ENCODE assay signal across 25 cellular contexts in genomic region chr10:3802526-3803002, GRCh38. TPM values are rescaled to one million over a fixed set of nuclear protein-coding genes. Genes with fewer than 3 reads are reported as not detected.
DNase-seq lines count a peak whose midpoint lies in the region; ATAC-seq and TF ChIP-seq lines count a peak whose summit lies in the region.
"Had no signal": no experiment of that assay in that cellular context is flagged by ENCODE, and none has a peak within 500 bp of the region (broad histone marks: within the 10 kb centered on the region; RNA-seq: fewer than 3 reads in every experiment).

No MANE protein-coding gene starts in this region.

- H3K27me3 ChIP-seq in BLaER1 (no peaks in the 10 kb centered on the region), body of pancreas (no peaks in the 10 kb centered on the region), mesendoderm (ENCODE audit: insufficient read depth, low read length, poor library complexity) (no peaks in the 10 kb centered on the region)

- ATAC-seq in body of pancreas = no peak
- ATAC-seq in left lobe of liver = no peak
- ATAC-seq: activated CD8-positive, alpha-beta memory T cell treated with anti-CD3 and anti-CD28 coated beads, Interleukin-2, amount 10 ng/mL, durations not matched to agents 7 days and 5 days had no signal

- H2BK120ac ChIP-seq in mesendoderm (ENCODE audit: low read depth, low read length) = no peak overlapping the region

- H3K9me3 ChIP-seq in BLaER1 (no peaks in the 10 kb centered on the region), HEK293 (ENCODE audit: control insufficient read depth, insufficient read depth, low read depth, low read length) (no peaks in the 10 kb centered on the region), body of pancreas (no peaks in the 10 kb centered on the region)
- H3K9me3 ChIP-seq: prostate gland, SK-N-SH had no signal

- H3K36me3 ChIP-seq in BLaER1 (no peaks in the 10 kb centered on the region), HEK293 (ENCODE audit: control insufficient read depth in 2 of 2, insufficient read depth in 1 of 2, low read length in 2 of 2) (no peaks in the 10 kb centered on the region), body of pancreas (replicated peaks in 1 of 2; ENCODE audit: insufficient read depth in 1 of 2, low read depth in 2 of 2) (no peaks in the 10 kb centered on the region), mesendoderm (ENCODE audit: control insufficient read depth, insufficient read depth, low read length) (no peaks in the 10 kb centered on the region)
- H3K36me3 ChIP-seq: prostate gland had no signal

- no peaks in the 10 kb centered on the region for H3K79me1 ChIP-seq in mesendoderm (ENCODE audit: low read length)

- no peaks in the 10 kb centered on the region for H3K79me2 ChIP-seq in mesendoderm (ENCODE audit: control insufficient read depth, insufficient read depth, low read length)

- H3K18ac ChIP-seq in mesendoderm (ENCODE audit: low read length) = no peak overlapping the region

- H3K27ac ChIP-seq in BLaER1 (no peak overlapping the region), HEK293 (ENCODE audit: extremely low read depth, low read depth, low read length) (no peak overlapping the region), body of pancreas (peak overlapping the region; percentile 61 to 100 (median 92)), mesendoderm (ENCODE audit: low read depth, low read length) (no peak overlapping the region)
- H3K27ac ChIP-seq: prostate gland had no signal

- no peak overlapping the region for H4K8ac ChIP-seq in mesendoderm (ENCODE audit: low read depth, low read length)

- no peak for DNase-seq in body of pancreas
- no peak for DNase-seq in mesendoderm
- DNase-seq in left lobe of liver (ENCODE audit: low spot score) = no peak
- no peak for DNase-seq in NCI-H524 (lab: John Stamatoyannopoulos, UW)
- DNase-seq in activated CD4-positive, alpha-beta T cell treated with anti-CD3 and anti-CD28 coated beads for 4 hours = no peak
- DNase-seq in NCI-H345 treated with DMSO at 0.1 percent for 48 hours (lab: John Stamatoyannopoulos, UW; ENCODE audit: unreplicated experiment) = no peak
- DNase-seq: activated CD4-positive, alpha-beta T cell treated with anti-CD3 and anti-CD28 coated beads, Interleukin-2, amount 50 U/mL, for 1 hour; activated CD8-positive, alpha-beta memory T cell treated with anti-CD3 and anti-CD28 coated beads, Interleukin-2, amount 10 ng/mL, durations not matched to agents 7 days and 5 days; activated naive CD4-positive, alpha-beta T cell treated with anti-CD3 and anti-CD28 coated beads, Interleukin-2, amount 50 U/mL, for 16 hours; amygdala; C1 segment of cervical spinal cord; Calu3; cortex of kidney; EL; Karpas-422; kidney glomerular epithelial cell; MV-4-11; naive B cell; NCI-H2171 treated with DMSO at 0.1 percent for 48 hours; NCI-H526 treated with DMSO at 0.1 percent for 48 hours; SK-N-SH; substantia nigra had no signal

- no peak overlapping the region for H2BK15ac ChIP-seq in mesendoderm (replicated peaks; ENCODE audit: low read depth)

- no peak for TF ChIP-seq CTCF in HEK293 (tag by site-specific recombination; IDR thresholded peaks at IDR 0.05)
- TF ChIP-seq CTCF in body of pancreas (IDR thresholded peaks at IDR 0.05) = no peak

- no peak overlapping the region for H3K9ac ChIP-seq in BLaER1
- H3K9ac ChIP-seq in mesendoderm (ENCODE audit: low read length) = no peak overlapping the region
- H3K9ac ChIP-seq: SK-N-SH had no signal

- no peak for TF ChIP-seq POLR2A in body of pancreas (IDR thresholded peaks at IDR 0.05)

- peak overlapping the region; percentile 76 for H3K56ac ChIP-seq in mesendoderm (ENCODE audit: low read length)

- intact Hi-C loops in body of pancreas (cut with DNase I) = no loop called here

- H3K4me1 ChIP-seq in BLaER1 = peaks cover 50% of the 10 kb centered on the region
- peaks cover 9% of the 10 kb centered on the region for H3K4me1 ChIP-seq in HEK293 (ENCODE audit: control insufficient read depth, insufficient read depth, low read length)
- peaks cover 45% of the 10 kb centered on the region for H3K4me1 ChIP-seq in body of pancreas
- peaks cover 19% of the 10 kb centered on the region for H3K4me1 ChIP-seq in mesendoderm (ENCODE audit: control insufficient read depth, low read depth, low read length)
- H3K4me1 ChIP-seq: prostate gland had no signal

- CTCF ChIA-PET in HEK293 (lab: Yijun Ruan, JAX) = interaction anchor here (0.7 kb wide), 2 partner anchors 63 to 485 kb away, joined by 3 to 5 read pairs; no protein-coding TSS in a partner anchor

- no peak overlapping the region for H3K4ac ChIP-seq in mesendoderm (ENCODE audit: low read depth, low read length)

- H4K5ac ChIP-seq in mesendoderm (ENCODE audit: low read length) = no peak overlapping the region

- POLR2A ChIA-PET in HEK293 (lab: Yijun Ruan, JAX) = no interaction called here

- peak overlapping the region; percentile 66; the same call in 1 of the 2 replicates for H3K4me2 ChIP-seq in BLaER1
- no peak overlapping the region for H3K4me2 ChIP-seq in mesendoderm (ENCODE audit: low read length)
- H3K4me2 ChIP-seq: SK-N-SH had no signal

- no peak overlapping the region for H3K4me3 ChIP-seq in BLaER1
- no peak overlapping the region for H3K4me3 ChIP-seq in HEK293 (ENCODE audit: low read depth, low read length)
- H3K4me3 ChIP-seq in body of pancreas = no peak overlapping the region
- no peak overlapping the region for H3K4me3 ChIP-seq in mesendoderm (ENCODE audit: low read length)
- H3K4me3 ChIP-seq: prostate gland had no signal

- H3K23ac ChIP-seq in mesendoderm (ENCODE audit: low read length) = no peak overlapping the region

- H4K20me1 ChIP-seq in BLaER1 = no peaks in the 10 kb centered on the region

- H2BK5ac ChIP-seq in mesendoderm (ENCODE audit: low read length) = peak overlapping the region; percentile 81

- H2AK5ac ChIP-seq in mesendoderm (ENCODE audit: low read length) = peak overlapping the region; percentile 98

- WGBS in body of pancreas, 2 donors = 91 to 92% methylated on average over 4 of the region's 4 CpGs
- WGBS in mesendoderm (ENCODE audit: extremely low coverage, insufficient coverage, low lambda C conversion rate) = no CpG with 5 or more reads among the region's 4 CpGs

TF ChIP-seq in HEK293, 187 proteins besides CTCF, POLR2A, EP300 and RAD21 (continues in another document):
- no peak for TF ChIP-seq ZNF677 (tag by site-specific recombination; IDR thresholded peaks at IDR 0.05)
- TF ChIP-seq SCRT2 (tag by site-specific recombination; IDR thresholded peaks at IDR 0.05) = no peak
- TF ChIP-seq ZNF169 (tag by site-specific recombination; IDR thresholded peaks at IDR 0.05) = no peak
- TF ChIP-seq, protein P1, sequence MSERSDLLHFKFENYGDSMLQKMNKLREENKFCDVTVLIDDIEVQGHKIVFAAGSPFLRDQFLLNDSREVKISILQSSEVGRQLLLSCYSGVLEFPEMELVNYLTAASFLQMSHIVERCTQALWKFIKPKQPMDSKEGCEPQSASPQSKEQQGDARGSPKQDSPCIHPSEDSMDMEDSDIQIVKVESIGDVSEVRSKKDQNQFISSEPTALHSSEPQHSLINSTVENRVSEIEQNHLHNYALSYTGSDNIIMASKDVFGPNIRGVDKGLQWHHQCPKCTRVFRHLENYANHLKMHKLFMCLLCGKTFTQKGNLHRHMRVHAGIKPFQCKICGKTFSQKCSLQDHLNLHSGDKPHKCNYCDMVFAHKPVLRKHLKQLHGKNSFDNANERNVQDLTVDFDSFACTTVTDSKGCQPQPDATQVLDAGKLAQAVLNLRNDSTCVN (tag by site-specific recombination; optimal IDR thresholded peaks at IDR 0.05) = peak; percentile 23
- no peak for TF ChIP-seq ZNF2 (tag by site-specific recombination; IDR thresholded peaks at IDR 0.05)
- no peak for TF ChIP-seq ZNF776 (tag by site-specific recombination; IDR thresholded peaks at IDR 0.05; ENCODE audit: borderline replicate concordance)
- TF ChIP-seq ZNF133 (tag by site-specific recombination; IDR thresholded peaks at IDR 0.05) = 0 out of 2 replicates have a peak, but pooled peaks have one; percentile 6
- no peak for TF ChIP-seq ZNF529 (tag by site-specific recombination; IDR thresholded peaks at IDR 0.05; ENCODE audit: insufficient replicate concordance)
- TF ChIP-seq ZFP41 (tag by site-specific recombination; IDR thresholded peaks at IDR 0.05; ENCODE audit: borderline replicate concordance) = 0 out of 2 replicates have a peak, but pooled peaks have one; percentile 4
- no peak for TF ChIP-seq ZNF596 (tag by site-specific recombination; IDR thresholded peaks at IDR 0.05)
- TF ChIP-seq ZNF302 (tag by site-specific recombination; IDR thresholded peaks at IDR 0.05; ENCODE audit: low read depth) = 0 out of 2 replicates have a peak, but pooled peaks have one; percentile 35
- 0 out of 2 replicates have a peak, but pooled peaks have one; percentile 80 for TF ChIP-seq ZNF155 (tag by site-specific recombination; IDR thresholded peaks at IDR 0.05)
- TF ChIP-seq ZSCAN4 (tag by site-specific recombination; IDR thresholded peaks at IDR 0.05) = peak; percentile 73; the same call in 1 of the 2 replicates
- TF ChIP-seq ZIC2 (tag by site-specific recombination; IDR thresholded peaks at IDR 0.05) = no peak
- TF ChIP-seq GLI4 (tag by site-specific recombination; IDR thresholded peaks at IDR 0.05) = peak; percentile 18; the same call in 1 of the 2 replicates
- 0 out of 2 replicates have a peak, but pooled peaks have one; percentile 49 for TF ChIP-seq AEBP2 (tag by site-specific recombination; IDR thresholded peaks at IDR 0.05; ENCODE audit: borderline replicate concordance)

RNA-seq across cellular contexts. Expression of gene KLF6, which starts 17.6 kb away (rescaled TPM):
- 100 to 1,000 TPM in 1 of 2 donors, 10 to 100 TPM in 1; 92.1 to 294 TPM for total RNA-seq in body of pancreas
- 36.1 TPM for polyA plus RNA-seq in mesendoderm (2013, experiment 1 of 2)
- 35.3 TPM for polyA plus RNA-seq in mesendoderm (2013, experiment 2 of 2)
- 27.3 TPM for total RNA-seq in left lobe of liver

Comparison
In these comparisons a context has a peak if more than half of its experiments do, and no peak if none do; other contexts are left out.
1. H3K27ac ChIP-seq: peak in body of pancreas (4 of 4); none in BLaER1 (single experiment), HEK293 (single experiment) and mesendoderm (single experiment).